ENCODE assay signal across 9 cellular contexts in genomic region chr1:6497867-6498575, GRCh38. TPM values are rescaled to one million over a fixed set of nuclear protein-coding genes. Genes with fewer than 3 reads are reported as not detected.
DNase-seq lines count a peak whose midpoint lies in the region; ATAC-seq and TF ChIP-seq lines count a peak whose summit lies in the region.
"Had no signal": no experiment of that assay in that cellular context is flagged by ENCODE, and none has a peak within 500 bp of the region (broad histone marks: within the 10 kb centered on the region; RNA-seq: fewer than 3 reads in every experiment).

No MANE protein-coding gene starts in this region.

- no peaks in the 10 kb centered on the region for H3K79me2 ChIP-seq in OCI-LY3 (ENCODE audit: low read length)

- H2BK12ac ChIP-seq in neuronal stem cell (ENCODE audit: low read length): peak overlapping the region; percentile 46

- CTCF ChIA-PET in CD4-positive, alpha-beta T cell (lab: Charles Lee): interaction anchor here (1.1 to 1.3 kb wide), 2 partner anchors 12 to 56 kb away, joined by 3 read pairs; partner anchors contain the start of genes NOL9 and TAS1R1

- H3K9me3 ChIP-seq in CD4-positive, alpha-beta T cell (ENCODE audit: control insufficient read depth, low read length): no peaks in the 10 kb centered on the region
- H3K9me3 ChIP-seq in OCI-LY3 (ENCODE audit: insufficient read depth, low read length) (no peaks in the 10 kb centered on the region), endodermal cell (ENCODE audit: control insufficient read depth, low read length) (no peaks in the 10 kb centered on the region), neuronal stem cell (replicated peaks in 1 of 2; ENCODE audit: control insufficient read depth in 2 of 2, insufficient read depth in 1 of 2, low read depth in 1 of 2, low read length in 2 of 2) (no peaks in the 10 kb centered on the region)

- peak overlapping the region; percentile 84 for H3K4me3 Mint-ChIP-seq in CD4-positive, alpha-beta T cell
- H3K4me3 Mint-ChIP-seq in endodermal cell: peak overlapping the region; percentile 54

- no peak overlapping the region for H4K8ac ChIP-seq in neuronal stem cell (ENCODE audit: low read depth, low read length)

- H3K79me1 ChIP-seq in neuronal stem cell (ENCODE audit: low read depth, low read length): no peaks in the 10 kb centered on the region

- H3K18ac ChIP-seq in neuronal stem cell (ENCODE audit: low read length): peak overlapping the region; percentile 96

- no peak overlapping the region for H3K27ac ChIP-seq in CD4-positive, alpha-beta T cell (ENCODE audit: low read depth, low read length)
- no peak overlapping the region for H3K27ac ChIP-seq in OCI-LY3 (ENCODE audit: low read length)
- H3K27ac ChIP-seq in endodermal cell (ENCODE audit: low read depth, low read length): no peak overlapping the region
- no peak overlapping the region for H3K27ac ChIP-seq in neuronal stem cell (replicated peaks; ENCODE audit: low read length)

- no peak for TF ChIP-seq CTCF in CD4-positive, alpha-beta T cell (IDR thresholded peaks at IDR 0.05)
- TF ChIP-seq CTCF in OCI-LY3 (IDR thresholded peaks at IDR 0.05; ENCODE audit: low read depth, low read length) (no peak), endodermal cell (conservative IDR thresholded peaks at IDR 0.05) (no peak)

- no peak overlapping the region for H2BK5ac ChIP-seq in neuronal stem cell (ENCODE audit: low read length)

- DNase-seq in CD4-positive, alpha-beta T cell: no peak
- DNase-seq in endodermal cell: peak; percentile 50
- no peak for DNase-seq in neuronal stem cell (ENCODE audit: low spot score)
- no peak for DNase-seq in stimulated activated CD4-positive, alpha-beta T cell treated with anti-CD3 and anti-CD28 coated beads, Interleukin-4, amount 100 ng/mL, for 1 hour

- no peak overlapping the region for H2AFZ ChIP-seq in OCI-LY3 (ENCODE audit: low read depth, low read length)
- H2AFZ ChIP-seq in neuronal stem cell (ENCODE audit: low read length): peak overlapping the region; percentile 99

- 58 to 60% methylated on average over 5 to 20 of the region's 20 CpGs for WGBS in endodermal cell (ENCODE audit: insufficient coverage in 1 of 2, insufficient read length in 1 of 2), 2 experiments
- no CpG with 5 or more reads among the region's 20 CpGs for WGBS in neuronal stem cell (ENCODE audit: extremely low coverage in 2 of 2, insufficient read length in 2 of 2, insufficient replicate concordance in 1 of 2), 2 donors

- no peak overlapping the region for H3K4ac ChIP-seq in neuronal stem cell (ENCODE audit: low read length)

- H4K20me1 ChIP-seq in OCI-LY3 (ENCODE audit: insufficient read depth, low read length): no peaks in the 10 kb centered on the region

- H3K4me3 ChIP-seq in OCI-LY3 (ENCODE audit: low read length) (peak overlapping the region; percentile 88), endodermal cell (ENCODE audit: low read length) (peak overlapping the region; percentile 75), neuronal stem cell (ENCODE audit: low read length in 2 of 2) (peak overlapping the region; percentile 62 to 91)

- no peak for ATAC-seq in CD4-positive, alpha-beta T cell (ENCODE audit: poor library complexity)
- ATAC-seq in HG02642 (IDR thresholded peaks at IDR 0.05; ENCODE audit: poor library complexity, unreplicated experiment) (no peak), GM18858 (IDR thresholded peaks at IDR 0.05; ENCODE audit: unreplicated experiment) (no peak), GM19395 (IDR thresholded peaks at IDR 0.05; ENCODE audit: unreplicated experiment) (no peak)

- no peak overlapping the region for H2BK120ac ChIP-seq in neuronal stem cell (ENCODE audit: low read depth, low read length)

- peak overlapping the region; percentile 91 for H2BK15ac ChIP-seq in neuronal stem cell (ENCODE audit: low read length)

- H2AK5ac ChIP-seq in neuronal stem cell (ENCODE audit: low read depth, low read length): peak overlapping the region; percentile 66

- peaks cover 22% of the 10 kb centered on the region for H3K4me1 Mint-ChIP-seq in CD4-positive, alpha-beta T cell (ENCODE audit: low read depth)
- H3K4me1 Mint-ChIP-seq in endodermal cell: no peaks in the 10 kb centered on the region

- H3K23ac ChIP-seq in neuronal stem cell (ENCODE audit: low read depth, low read length, poor library complexity): peak overlapping the region; percentile 77

- peaks cover 3% of the 10 kb centered on the region; the same call in 1 of the 2 replicates for H3K4me1 ChIP-seq in OCI-LY3 (ENCODE audit: low read length)
- H3K4me1 ChIP-seq in endodermal cell (ENCODE audit: control insufficient read depth, insufficient read depth, low read length): peaks cover 2% of the 10 kb centered on the region
- peaks cover 17 to 36% of the 10 kb centered on the region in 2 donors for H3K4me1 ChIP-seq in neuronal stem cell (ENCODE audit: control insufficient read depth in 2 of 2, insufficient read depth in 1 of 2, low read depth in 1 of 2, low read length in 2 of 2)

- peaks cover 10% of the 10 kb centered on the region for H3K27me3 Mint-ChIP-seq in CD4-positive, alpha-beta T cell
- H3K27me3 Mint-ChIP-seq in endodermal cell (ENCODE audit: insufficient read depth): peaks cover 45% of the 10 kb centered on the region

- no peaks in the 10 kb centered on the region for H3K36me3 ChIP-seq in OCI-LY3 (replicated peaks; ENCODE audit: low read depth, low read length)
- H3K36me3 ChIP-seq in endodermal cell (ENCODE audit: control insufficient read depth, insufficient read depth, low read length): no peaks in the 10 kb centered on the region
- no peaks in the 10 kb centered on the region for H3K36me3 ChIP-seq in neuronal stem cell (replicated peaks in 1 of 2; ENCODE audit: control insufficient read depth in 2 of 2, insufficient read depth in 2 of 2, low read length in 2 of 2)

- no peaks in the 10 kb centered on the region for H3K9me3 Mint-ChIP-seq in CD4-positive, alpha-beta T cell
- no peaks in the 10 kb centered on the region for H3K9me3 Mint-ChIP-seq in endodermal cell

- H3K4me2 ChIP-seq in OCI-LY3 (ENCODE audit: low read length) (peak overlapping the region; percentile 93), neuronal stem cell (ENCODE audit: insufficient read depth, low read length, poor library complexity, severe bottlenecking) (peak overlapping the region; percentile 84)

- no peaks in the 10 kb centered on the region for H3K27me3 ChIP-seq in CD4-positive, alpha-beta T cell (ENCODE audit: control insufficient read depth, insufficient read depth, low read length)
- H3K27me3 ChIP-seq in OCI-LY3 (ENCODE audit: low read depth, low read length) (peaks cover 15% of the 10 kb centered on the region), endodermal cell (ENCODE audit: control insufficient read depth, insufficient read depth, low read length, poor library complexity, severe bottlenecking) (peaks cover 29% of the 10 kb centered on the region), neuronal stem cell (ENCODE audit: control insufficient read depth in 3 of 3, insufficient read depth in 3 of 3, low read depth in 1 of 3, low read length in 3 of 3) (peaks cover 0 to 21% (median 16%) of the 10 kb centered on the region in 3 experiments)

- no peak overlapping the region for H3K27ac Mint-ChIP-seq in CD4-positive, alpha-beta T cell
- no peak overlapping the region for H3K27ac Mint-ChIP-seq in endodermal cell

- intact Hi-C loops in CD4-positive, alpha-beta T cell (cut with DNase I, micrococcal nuclease): no loop called here

- peak overlapping the region; percentile 78 for H3K14ac ChIP-seq in neuronal stem cell (ENCODE audit: low read length)

- H3K36me3 Mint-ChIP-seq in CD4-positive, alpha-beta T cell (ENCODE audit: low read depth): no peaks in the 10 kb centered on the region
- no peaks in the 10 kb centered on the region for H3K36me3 Mint-ChIP-seq in endodermal cell (ENCODE audit: low read depth)

- no peak overlapping the region for H3K9ac ChIP-seq in OCI-LY3 (ENCODE audit: low read length)
- H3K9ac ChIP-seq in endodermal cell (ENCODE audit: extremely low read depth, low read length, poor library complexity, severe bottlenecking): no peak overlapping the region
- H3K9ac ChIP-seq in neuronal stem cell (ENCODE audit: low read depth, low read length, poor library complexity): peak overlapping the region; percentile 80

- no peak overlapping the region for H4K91ac ChIP-seq in neuronal stem cell (ENCODE audit: low read depth, low read length, poor library complexity)

- POLR2A ChIA-PET in CD4-positive, alpha-beta T cell (lab: Charles Lee): interaction anchor here (0.7 kb wide), 1 partner anchor 47 kb away, joined by 3 read pairs; no protein-coding TSS in a partner anchor

RNA-seq across cellular contexts. Expression of gene PLEKHG5, which starts 6.6 kb away (rescaled TPM):
- total RNA-seq in CD4-positive, alpha-beta T cell: 1 to 10 TPM; 5.0 to 6.1 TPM
- 10 to 100 TPM; 32.6 to 38.8 TPM for total RNA-seq in endodermal cell
- 34.4 TPM for polyA plus RNA-seq in endodermal cell (2013, experiment 1 of 2)
- 29.5 TPM for polyA plus RNA-seq in endodermal cell (2013, experiment 2 of 2)
- 18.8 TPM for polyA plus RNA-seq in neuronal stem cell (2013, experiment 1 of 2)
- polyA plus RNA-seq in neuronal stem cell (2013, experiment 2 of 2): 18.8 TPM

RNA-seq across cellular contexts. Expression of gene TNFRSF25, which starts 32.0 kb away (rescaled TPM):
- total RNA-seq in CD4-positive, alpha-beta T cell: 100 to 1,000 TPM; 220 to 225 TPM
- total RNA-seq in endodermal cell: 10 to 100 TPM; 25.9 to 26.9 TPM
- polyA plus RNA-seq in endodermal cell (2013, experiment 1 of 2): 39.9 TPM
- polyA plus RNA-seq in endodermal cell (2013, experiment 2 of 2): 30.2 TPM
- 14.5 TPM for polyA plus RNA-seq in neuronal stem cell (2013, experiment 1 of 2)
- polyA plus RNA-seq in neuronal stem cell (2013, experiment 2 of 2): 14.1 TPM

RNA-seq across cellular contexts. Expression of gene NOL9, which starts 56.3 kb away (rescaled TPM):
- total RNA-seq in CD4-positive, alpha-beta T cell: 10 to 100 TPM; 52.3 to 54.1 TPM
- 10 to 100 TPM; 35.0 to 43.9 TPM for total RNA-seq in endodermal cell
- 16.8 TPM for polyA plus RNA-seq in endodermal cell (2013, experiment 1 of 2)
- polyA plus RNA-seq in endodermal cell (2013, experiment 2 of 2): 13.5 TPM
- polyA plus RNA-seq in neuronal stem cell (2013, experiment 1 of 2): 8.4 TPM
- 7.8 TPM for polyA plus RNA-seq in neuronal stem cell (2013, experiment 2 of 2)

RNA-seq across cellular contexts. Expression of gene TAS1R1, which starts 57.1 kb away (rescaled TPM):
- not detected for total RNA-seq in CD4-positive, alpha-beta T cell
- total RNA-seq in endodermal cell: under 1 TPM; 0.31 to 0.51 TPM
- not detected for polyA plus RNA-seq in endodermal cell (2013, experiment 1 of 2)
- not detected for polyA plus RNA-seq in endodermal cell (2013, experiment 2 of 2)
- not detected for polyA plus RNA-seq in neuronal stem cell (2013, experiment 1 of 2)
- polyA plus RNA-seq in neuronal stem cell (2013, experiment 2 of 2): not detected
- total RNA-seq: HT1080 had no signal

Comparison
In these comparisons a context has a peak if more than half of its experiments do, and no peak if none do; other contexts are left out.
1. RNA of gene PLEKHG5, which starts 6.6 kb away (total RNA-seq): 32.6 to 38.8 TPM in endodermal cell; 5.0 to 6.1 TPM in CD4-positive, alpha-beta T cell; every median in the first group is over 4 times any median in the second.
2. RNA of gene TNFRSF25, which starts 32.0 kb away (total RNA-seq): 220 to 225 TPM in CD4-positive, alpha-beta T cell; 25.9 to 26.9 TPM in endodermal cell; every median in the first group is over 4 times any median in the second.
3. Peak in every context shown above with its lines, with median percentiles within 50 percentile points of each other: H3K4me3 ChIP-seq.